ENCODE assay signal across 14 cellular contexts in genomic region chr13:106986687-106987434, GRCh38.
DNase-seq lines count a peak whose midpoint lies in the region; ATAC-seq, FAIRE-seq and TF ChIP-seq lines count a peak whose summit lies in the region.
"Had no signal": no experiment of that assay in that cellular context is flagged by ENCODE, and none has a peak within 500 bp of the region (broad histone marks: within the 10 kb centered on the region; RNA-seq: fewer than 3 reads in every experiment).

No MANE protein-coding gene starts in this region.

- peaks cover 22% of the 10 kb centered on the region for H3K4me1 Mint-ChIP-seq in WTC11

- H3K27me3 ChIP-seq in left ventricle myocardium inferior (ENCODE audit: low read depth) = no peaks in the 10 kb centered on the region
- H3K27me3 ChIP-seq in right cardiac atrium (ENCODE audit: control insufficient read depth, insufficient read depth) = no peaks in the 10 kb centered on the region
- no peaks in the 10 kb centered on the region for H3K27me3 ChIP-seq in keratinocyte (ENCODE audit: control insufficient read depth, extremely low read depth, insufficient read depth, low read length)
- H3K27me3 ChIP-seq in esophagus squamous epithelium = no peaks in the 10 kb centered on the region
- H3K27me3 ChIP-seq in suprapubic skin = no peaks in the 10 kb centered on the region

- no peak for TF ChIP-seq EP300 in suprapubic skin (IDR thresholded peaks at IDR 0.05)

- H2AFZ ChIP-seq in keratinocyte (ENCODE audit: control insufficient read depth, low read length) = peak overlapping the region; percentile 31

- no peaks in the 10 kb centered on the region for H3K9me3 ChIP-seq in left ventricle myocardium inferior (replicated peaks)
- H3K9me3 ChIP-seq in right cardiac atrium (ENCODE audit: control insufficient read depth, low read length) = no peaks in the 10 kb centered on the region
- H3K9me3 ChIP-seq in keratinocyte (ENCODE audit: control insufficient read depth, low read depth, low read length) = no peaks in the 10 kb centered on the region
- no peaks in the 10 kb centered on the region for H3K9me3 ChIP-seq in esophagus squamous epithelium
- no peaks in the 10 kb centered on the region for H3K9me3 ChIP-seq in suprapubic skin

- no peaks in the 10 kb centered on the region; the same call in 1 of the 2 replicates for H3K27me3 Mint-ChIP-seq in WTC11 (ENCODE audit: low read depth)

- POLR2A ChIA-PET in WTC11 (lab: Charles Lee) = no interaction called here

- H3K4me3 ChIP-seq in left ventricle myocardium inferior (no peak overlapping the region), right cardiac atrium (ENCODE audit: low read length) (no peak overlapping the region), keratinocyte (ENCODE audit: control insufficient read depth in 2 of 3, extremely low read depth in 1 of 3, insufficient read depth in 2 of 3, low read depth in 1 of 3, low read length in 3 of 3) (no peak overlapping the region), esophagus squamous epithelium (no peak overlapping the region), suprapubic skin (no peak overlapping the region)

- WGBS in right cardiac atrium = 75% methylated on average over 10 of the region's 10 CpGs
- WGBS in esophagus squamous epithelium, 2 donors = 57 to 66% methylated on average over 10 of the region's 10 CpGs
- WGBS in suprapubic skin = 43% methylated on average over 10 of the region's 10 CpGs

- intact Hi-C loops in left ventricle myocardium inferior (cut with micrococcal nuclease) (no loop called here), right cardiac atrium (cut with DNase I) (no loop called here), esophagus squamous epithelium (cut with DNase I) (no loop called here)

- H3K36me3 ChIP-seq in left ventricle myocardium inferior (no peaks in the 10 kb centered on the region), keratinocyte (ENCODE audit: control insufficient read depth in 2 of 2, extremely low read depth in 1 of 2, insufficient read depth in 2 of 2, low read length in 2 of 2) (no peaks in the 10 kb centered on the region), esophagus squamous epithelium (no peaks in the 10 kb centered on the region), suprapubic skin (no peaks in the 10 kb centered on the region)

- CTCF ChIA-PET in WTC11 (lab: Charles Lee) = no interaction called here

- dilution Hi-C loops in keratinocyte (cut with MboI; ENCODE audit: extremely low pct_ligation_motif_present, low sequenced_read_pairs) = no loop called here

- ATAC-seq in right cardiac atrium (no peak), WTC11 (no peak)

- in situ Hi-C loops in KBM-7 (cut with MboI; ENCODE audit: low pct_unique_long_range_greater_than_20kb, low sequenced_read_pairs) = no loop called here

- no peak overlapping the region for H3K9ac ChIP-seq in keratinocyte (ENCODE audit: control insufficient read depth, extremely low read depth, insufficient read depth, low read length)

- H3K27ac ChIP-seq in left ventricle myocardium inferior (replicated peaks) = peak overlapping the region; percentile 24
- H3K27ac ChIP-seq in right cardiac atrium (ENCODE audit: low read length) = no peak overlapping the region
- H3K27ac ChIP-seq in keratinocyte (ENCODE audit: control insufficient read depth, insufficient read depth, low read length) = no peak overlapping the region
- H3K27ac ChIP-seq in esophagus squamous epithelium = peak overlapping the region in 1 of 4 donors; percentile 47
- H3K27ac ChIP-seq in suprapubic skin = no peak overlapping the region
- H3K27ac ChIP-seq: C4-2B had no signal

- H3K4me1 ChIP-seq in left ventricle myocardium inferior = peaks cover 9% of the 10 kb centered on the region
- no peaks in the 10 kb centered on the region for H3K4me1 ChIP-seq in right cardiac atrium (ENCODE audit: control insufficient read depth, insufficient read depth, low read length)
- peaks cover 5% of the 10 kb centered on the region for H3K4me1 ChIP-seq in keratinocyte (ENCODE audit: control insufficient read depth, extremely low read depth, insufficient read depth, low read length)
- H3K4me1 ChIP-seq in esophagus squamous epithelium = peaks cover 0 to 24% (median 8%) of the 10 kb centered on the region in 3 donors
- H3K4me1 ChIP-seq in suprapubic skin = peaks cover 20% of the 10 kb centered on the region

- no peak for TF ChIP-seq POLR2A in esophagus squamous epithelium (IDR thresholded peaks at IDR 0.05)
- TF ChIP-seq POLR2A in suprapubic skin (IDR thresholded peaks at IDR 0.05) = no peak

- FAIRE-seq in keratinocyte (lab: Jason Lieb, UNC) = peak; percentile 9
- FAIRE-seq: A204.1 had no signal

- no peaks in the 10 kb centered on the region for H3K9me1 ChIP-seq in keratinocyte (ENCODE audit: control insufficient read depth, extremely low read depth, insufficient read depth, low read length)

- H3K36me3 Mint-ChIP-seq in WTC11 = no peaks in the 10 kb centered on the region

- no peak overlapping the region for H3K4me3 Mint-ChIP-seq in WTC11

- no peak for DNase-seq in left ventricle myocardium inferior
- no peak for DNase-seq in right cardiac atrium
- DNase-seq in WTC11 (ENCODE audit: low spot score) = no peak
- no peak for DNase-seq in keratinocyte (ENCODE audit: low read depth, low spot score)
- DNase-seq in KBM-7 = no peak
- no peak for DNase-seq in NCI-H524 treated with DMSO at 0.1 percent for 48 hours (lab: John Stamatoyannopoulos, UW)
- no peak for DNase-seq in esophagus squamous epithelium (lab: John Stamatoyannopoulos, UW)
- DNase-seq in suprapubic skin (ENCODE audit: low spot score in 2 of 2) = no peak
- DNase-seq: NCI-H1092; NCI-H146; NK-92 treated with Interleukin-12 subunit alpha and Interleukin-12 subunit beta, amount 100 ng/mL, for 24 hours; RPMI8226 had no signal

- H3K79me2 ChIP-seq in keratinocyte (ENCODE audit: control insufficient read depth, insufficient read depth, low read length) = no peaks in the 10 kb centered on the region

- H3K4me2 ChIP-seq in keratinocyte (ENCODE audit: control insufficient read depth, extremely low read depth, insufficient read depth, low read depth, low read length) = peak overlapping the region; percentile 51

- TF ChIP-seq CTCF in left ventricle myocardium inferior (IDR thresholded peaks at IDR 0.05; ENCODE audit: borderline replicate concordance) = no peak
- TF ChIP-seq CTCF in WTC11 (IDR thresholded peaks at IDR 0.05) = no peak
- no peak for TF ChIP-seq CTCF in keratinocyte (optimal IDR thresholded peaks at IDR 0.05 in 1 of 3, IDR thresholded peaks at IDR 0.05 in 1 of 3, conservative IDR thresholded peaks at IDR 0.05 in 1 of 3; ENCODE audit: extremely low read depth in 1 of 3, insufficient read depth in 2 of 3, low read length in 3 of 3)
- TF ChIP-seq CTCF in esophagus squamous epithelium (IDR thresholded peaks at IDR 0.05) = no peak
- no peak for TF ChIP-seq CTCF in suprapubic skin (IDR thresholded peaks at IDR 0.05)

- peaks cover 3% of the 10 kb centered on the region; the same call in 1 of the 2 replicates for H3K9me3 Mint-ChIP-seq in WTC11

- H4K20me1 ChIP-seq in keratinocyte (ENCODE audit: control insufficient read depth, extremely low read depth, insufficient read depth, low read length) = no peaks in the 10 kb centered on the region

- peak overlapping the region; percentile 5; the same call in 1 of the 2 replicates for H3K27ac Mint-ChIP-seq in WTC11

TF ChIP-seq in WTC11, 78 proteins besides CTCF, POLR2A, EP300 and RAD21:
- TF ChIP-seq ZNF396 (CRISPR knock-in tag; IDR thresholded peaks at IDR 0.05; ENCODE audit: borderline replicate concordance) (no peak), NR1H2 (CRISPR knock-in tag; IDR thresholded peaks at IDR 0.05) (no peak), ZNF512 (CRISPR knock-in tag; IDR thresholded peaks at IDR 0.05; ENCODE audit: borderline replicate concordance) (no peak), JUN (CRISPR knock-in tag; IDR thresholded peaks at IDR 0.05) (no peak)
